16 cellular contexts compared by ENCODE assay signal in the genomic region with DNA sequence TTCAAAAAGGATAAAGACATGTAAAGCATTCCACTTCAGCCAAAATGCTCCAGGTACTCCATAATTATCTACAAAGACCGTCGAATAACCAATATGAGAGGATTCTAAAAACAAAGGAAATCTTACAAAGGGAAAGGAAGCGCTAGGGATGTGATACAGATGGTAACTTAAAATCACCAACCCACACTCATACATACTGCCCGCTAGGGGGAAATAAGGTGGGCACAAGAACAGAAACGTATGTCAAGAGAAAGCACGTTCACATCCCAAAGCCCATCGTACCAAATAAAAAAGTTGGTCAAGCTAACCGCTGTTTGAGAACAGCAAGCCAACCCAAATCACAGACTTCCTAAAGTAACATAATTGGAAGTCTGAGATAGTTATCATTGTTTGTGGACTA. TPM values are rescaled to one million over a fixed set of nuclear protein-coding genes. Genes with fewer than 3 reads are reported as not detected.
DNase-seq lines count a peak whose midpoint lies in the region; FAIRE-seq and TF ChIP-seq lines count a peak whose summit lies in the region.
"Had no signal": no experiment of that assay in that cellular context is flagged by ENCODE, and none has a peak within 500 bp of the region (broad histone marks: within the 10 kb centered on the region; RNA-seq: fewer than 3 reads in every experiment).

No MANE protein-coding gene starts in this region.

- no peak overlapping the region for H2AFZ ChIP-seq in neural progenitor cell (replicated peaks)

- H3K4me1 Mint-ChIP-seq in activated T-cell treated with anti-CD3 and anti-CD28 coated beads, Interleukin-2, amount 50 U/mL, for 24 hours (ENCODE audit: low read depth): peaks cover 92% of the 10 kb centered on the region
- H3K4me1 Mint-ChIP-seq in neural progenitor cell: no peaks in the 10 kb centered on the region

- no peaks in the 10 kb centered on the region for H3F3A ChIP-seq in neural progenitor cell (ENCODE audit: low read depth)

- no peak overlapping the region for H3K4me3 ChIP-seq in neural progenitor cell

- H3K79me2 ChIP-seq in neural progenitor cell (ENCODE audit: low read depth): peaks cover 100% of the 10 kb centered on the region

- no peak overlapping the region for H3K9ac ChIP-seq in neural progenitor cell

- H3K27ac ChIP-seq in neural progenitor cell: no peak overlapping the region
- H3K27ac ChIP-seq: 22Rv1 had no signal

- DNase-seq in activated T-cell treated with anti-CD3 and anti-CD28 coated beads, Interleukin-2, amount 50 U/mL, for 24 hours: no peak
- no peak for DNase-seq in activated T-cell treated with anti-CD3 and anti-CD28 coated beads, Interleukin-2, amount 50 U/mL, for 48 hours
- DNase-seq in H54 (ENCODE audit: insufficient read length, low spot score) (no peak), dermis blood vessel endothelial cell (peak; percentile 42), neural progenitor cell (ENCODE audit: low spot score) (no peak), 8988T (no peak), DMS53 treated with DMSO at 0.1 percent for 48 hours (lab: John Stamatoyannopoulos, UW; ENCODE audit: unreplicated experiment) (no peak), DMS153 treated with DMSO at 0.1 percent for 48 hours (lab: John Stamatoyannopoulos, UW; ENCODE audit: unreplicated experiment) (no peak)
- DNase-seq: GF-D8, KBM-7, NCI-H1436 treated with DMSO at 0.1 percent for 48 hours, NCI-H2029 treated with DMSO at 0.1 percent for 48 hours, NCI-H2171 treated with DMSO at 0.1 percent for 48 hours, NCI-H510A, Right ventricle myocardium superior had no signal

- no peak for TF ChIP-seq POLR2A in H54 (IDR thresholded peaks at IDR 0.05; ENCODE audit: low read depth, low read length)

- peak overlapping the region; percentile 78 for H3K27ac Mint-ChIP-seq in activated T-cell treated with anti-CD3 and anti-CD28 coated beads, Interleukin-2, amount 50 U/mL, for 24 hours
- H3K27ac Mint-ChIP-seq in neural progenitor cell: no peak overlapping the region

- no peak overlapping the region for H3K4me3 Mint-ChIP-seq in activated T-cell treated with anti-CD3 and anti-CD28 coated beads, Interleukin-2, amount 50 U/mL, for 24 hours
- no peak overlapping the region for H3K4me3 Mint-ChIP-seq in neural progenitor cell

- no peaks in the 10 kb centered on the region for H3K27me3 ChIP-seq in neural progenitor cell

- peak; percentile 26 for TF ChIP-seq CTCF in neural progenitor cell (IDR thresholded peaks at IDR 0.05)

- no peak overlapping the region for H3K4me2 ChIP-seq in neural progenitor cell

- no peaks in the 10 kb centered on the region for H3K4me1 ChIP-seq in neural progenitor cell

- peaks cover 65% of the 10 kb centered on the region for H3K36me3 Mint-ChIP-seq in activated T-cell treated with anti-CD3 and anti-CD28 coated beads, Interleukin-2, amount 50 U/mL, for 24 hours (ENCODE audit: low read depth)
- peaks cover 55% of the 10 kb centered on the region for H3K36me3 Mint-ChIP-seq in neural progenitor cell

- peaks cover 9% of the 10 kb centered on the region for H3K9me3 ChIP-seq in neural progenitor cell (ENCODE audit: low read depth)

- H3K9me3 Mint-ChIP-seq in activated T-cell treated with anti-CD3 and anti-CD28 coated beads, Interleukin-2, amount 50 U/mL, for 24 hours: peaks cover 8% of the 10 kb centered on the region
- peaks cover 67% of the 10 kb centered on the region for H3K9me3 Mint-ChIP-seq in neural progenitor cell

- peak; percentile 53 for FAIRE-seq in H54 (lab: Jason Lieb, UNC)

- peaks cover 5% of the 10 kb centered on the region for H3K36me3 ChIP-seq in neural progenitor cell

- no peaks in the 10 kb centered on the region for H3K27me3 Mint-ChIP-seq in activated T-cell treated with anti-CD3 and anti-CD28 coated beads, Interleukin-2, amount 50 U/mL, for 24 hours
- H3K27me3 Mint-ChIP-seq in neural progenitor cell (ENCODE audit: insufficient read depth, low read depth): no peaks in the 10 kb centered on the region

- H4K20me1 ChIP-seq in neural progenitor cell (ENCODE audit: low read depth): peaks cover 58% of the 10 kb centered on the region

RNA-seq across cellular contexts. Expression of a gene that starts 27.6 kb away (rescaled TPM):
- total RNA-seq in dermis blood vessel endothelial cell: 6.6 and 9.4 TPM in 2 replicates
- 15.0 and 25.2 TPM in 2 replicates for total RNA-seq in neural progenitor cell (ENCODE audit: low replicate concordance)
